8 cellular contexts compared by ENCODE assay signal in the genomic region with DNA sequence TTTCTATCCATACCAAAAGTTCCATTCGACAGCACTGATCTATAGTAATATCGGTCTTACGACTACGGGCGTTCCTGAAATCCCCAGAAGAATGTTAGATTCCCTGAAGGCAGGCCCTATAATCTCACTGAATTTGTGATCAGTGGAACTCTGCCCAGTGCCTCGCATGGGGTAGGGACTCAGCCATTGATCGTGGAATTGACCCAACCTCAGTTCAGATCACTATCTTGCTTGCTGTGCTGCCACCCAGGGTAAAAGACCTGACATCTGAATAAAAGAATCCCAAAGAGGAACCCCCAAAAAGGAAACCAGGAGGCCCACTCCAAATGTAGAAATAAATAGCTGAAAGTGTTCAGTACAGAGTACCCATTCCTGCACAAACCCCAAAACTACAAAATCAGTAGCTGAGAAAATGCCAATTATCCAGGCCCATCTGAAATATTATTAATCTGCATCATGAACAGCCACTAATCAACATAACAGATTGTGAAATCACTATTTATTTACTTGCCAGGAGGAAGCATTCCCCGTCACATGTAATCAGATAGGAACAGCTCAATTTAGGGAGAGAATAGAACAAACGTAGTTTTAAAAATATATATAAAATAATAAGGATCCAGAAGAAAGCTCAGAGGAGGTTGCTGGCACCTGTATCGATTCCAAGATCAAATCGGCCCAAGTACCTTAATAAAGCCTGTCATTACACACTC.
"Had no signal": no experiment of that assay in that cellular context is flagged by ENCODE, and none has a peak within 500 bp of the region (broad histone marks: within the 10 kb centered on the region; RNA-seq: fewer than 3 reads in every experiment).

No MANE protein-coding gene starts in this region.

- FAIRE-seq: HTR-8/SVneo, K562 had no signal

- ATAC-seq: HCT116, K562 had no signal

- H3K9me3 Mint-ChIP-seq: HFFc6 had no signal

- H3K4me3 ChIP-seq: HAP-1, K562 had no signal

- H3K4me3 Mint-ChIP-seq: HFFc6 had no signal

- H3K27ac Mint-ChIP-seq: HFFc6 had no signal

- H3K9me3 ChIP-seq: HAP-1 had no signal

- DNase-seq: GOT3, H7, HFFc6, KG1 had no signal
